ENCODE assay signal across 9 cellular contexts in genomic region chr10:110214380-110214826, GRCh38. TPM values are rescaled to one million over a fixed set of nuclear protein-coding genes. Genes with fewer than 3 reads are reported as not detected.
A peak's percentile ranks its signal among the peaks of the same experiment; 100 is the strongest.
DNase-seq lines count a peak whose midpoint lies in the region; ATAC-seq and TF ChIP-seq lines count a peak whose summit lies in the region.
"Had no signal": no experiment of that assay in that cellular context is flagged by ENCODE, and none has a peak within 500 bp of the region (broad histone marks: within the 10 kb centered on the region; RNA-seq: fewer than 3 reads in every experiment).

No MANE protein-coding gene starts in this region.

- H3K36me3 Mint-ChIP-seq in T-helper 1 cell treated with Interleukin-12 subunit alpha and Interleukin-12 subunit beta and Interleukin-4 antibody, amounts not matched to agents 30 μg/mL and 1 μg/mL, for 36 hours (ENCODE audit: low read depth), result peaks cover 20% of the 10 kb centered on the region

- ATAC-seq in HG02885 (IDR thresholded peaks at IDR 0.05; ENCODE audit: poor library complexity, unreplicated experiment) (peak; percentile 29), HG03108 (IDR thresholded peaks at IDR 0.05; ENCODE audit: unreplicated experiment) (no peak)

- H3K27ac ChIP-seq in neutrophil, result peak overlapping the region; percentile 97
- H3K27ac ChIP-seq in testis, result no peak overlapping the region

- 69 to 72% methylated on average over 3 of the region's 3 CpGs for WGBS in testis, 2 donors

- H3K4me1 Mint-ChIP-seq in T-helper 1 cell treated with Interleukin-12 subunit alpha and Interleukin-12 subunit beta and Interleukin-4 antibody, amounts not matched to agents 30 μg/mL and 1 μg/mL, for 36 hours (ENCODE audit: low read depth), result peaks cover 67% of the 10 kb centered on the region

- H3K9me3 Mint-ChIP-seq in T-helper 1 cell treated with Interleukin-12 subunit alpha and Interleukin-12 subunit beta and Interleukin-4 antibody, amounts not matched to agents 30 μg/mL and 1 μg/mL, for 36 hours, result no peaks in the 10 kb centered on the region

- no peaks in the 10 kb centered on the region for H3K27me3 Mint-ChIP-seq in T-helper 1 cell treated with Interleukin-12 subunit alpha and Interleukin-12 subunit beta and Interleukin-4 antibody, amounts not matched to agents 30 μg/mL and 1 μg/mL, for 36 hours (ENCODE audit: low read depth)

- DNase-seq in NOMO-1 (lab: John Stamatoyannopoulos, UW; ENCODE audit: unreplicated experiment in 2 of 2) (peak; percentile 44 to 57), NOMO-1 treated with dmso at 0.1 percent for 144 hours (lab: John Stamatoyannopoulos, UW; ENCODE audit: unreplicated experiment) (no peak), middle frontal gyrus (ENCODE audit: extremely low spot score, low spot score) (no peak), testis (no peak)
- DNase-seq: NCI-H226 had no signal

- no peak for TF ChIP-seq POLR2A in testis (IDR thresholded peaks at IDR 0.05)

- intact Hi-C loops in testis (cut with DNase I; ENCODE audit: low total_unique reads), result no loop called here

- H3K27ac Mint-ChIP-seq in T-helper 1 cell treated with Interleukin-12 subunit alpha and Interleukin-12 subunit beta and Interleukin-4 antibody, amounts not matched to agents 30 μg/mL and 1 μg/mL, for 36 hours, result peak overlapping the region; percentile 45

- H3K4me1 ChIP-seq in neutrophil (ENCODE audit: control insufficient read depth in 1 of 2, insufficient read depth in 1 of 2, low read depth in 1 of 2, low read length in 1 of 2), result peaks cover 84 to 94% of the 10 kb centered on the region in 2 experiments
- H3K4me1 ChIP-seq in testis, result peaks cover 15% of the 10 kb centered on the region

- H3K4me3 ChIP-seq in neutrophil (ENCODE audit: low read depth in 1 of 2, low read length in 1 of 2) (peak overlapping the region; percentile 22 to 90), testis (no peak overlapping the region)

- H3K9me3 ChIP-seq in neutrophil (no peaks in the 10 kb centered on the region), testis (no peaks in the 10 kb centered on the region)

- TF ChIP-seq CTCF in neutrophil (IDR thresholded peaks at IDR 0.05) (no peak), testis (IDR thresholded peaks at IDR 0.05) (no peak)

- H3K27me3 ChIP-seq in neutrophil, result no peaks in the 10 kb centered on the region
- H3K27me3 ChIP-seq in testis, result no peaks in the 10 kb centered on the region

- no peak overlapping the region for H3K4me3 Mint-ChIP-seq in T-helper 1 cell treated with Interleukin-12 subunit alpha and Interleukin-12 subunit beta and Interleukin-4 antibody, amounts not matched to agents 30 μg/mL and 1 μg/mL, for 36 hours

- H3K36me3 ChIP-seq in neutrophil (no peaks in the 10 kb centered on the region), testis (ENCODE audit: low read depth, missing control alignments) (no peaks in the 10 kb centered on the region)

RNA-seq across cellular contexts. Expression of gene MXI1, which starts 7.0 kb away (rescaled TPM):
- total RNA-seq in testis, result 10 to 100 TPM; 66.8 to 69.1 TPM
- polyA plus RNA-seq in testis (ENCODE audit: insufficient read depth, low read depth, low replicate concordance), result 42.1 TPM

Comparison
In these comparisons a context has a peak if more than half of its experiments do, and no peak if none do; other contexts are left out.
1. DNase-seq: peak in NOMO-1 (2 of 2); none in NOMO-1 treated with dmso at 0.1 percent for 144 hours (single experiment), middle frontal gyrus (single experiment) and testis (single experiment).
2. H3K4me3 ChIP-seq: peak in neutrophil (2 of 2); none in testis (0 of 2).